ENCODE assay signal across 17 cellular contexts in the genomic region with DNA sequence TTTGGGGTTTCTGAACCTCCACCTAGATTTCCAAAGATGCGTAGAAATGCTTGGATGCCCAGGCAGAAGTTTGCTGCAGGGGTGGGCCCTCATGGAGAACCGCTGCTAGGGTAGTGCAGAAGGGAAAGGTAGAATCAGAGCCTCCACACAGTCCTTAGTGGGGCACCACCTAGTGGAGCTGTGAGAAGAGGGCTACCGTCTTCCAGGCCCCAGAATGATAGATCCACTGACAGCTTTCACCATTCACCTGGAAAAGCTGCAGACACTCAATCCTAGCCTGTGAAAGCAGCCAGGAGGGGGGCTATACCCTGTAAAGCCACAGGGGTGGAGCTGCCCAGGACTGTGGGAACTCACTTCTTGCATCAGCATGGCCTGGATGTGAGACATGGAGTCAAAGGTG. TPM values are rescaled to one million over a fixed set of nuclear protein-coding genes. Genes with fewer than 3 reads are reported as not detected.
DNase-seq lines count a peak whose midpoint lies in the region; ATAC-seq and TF ChIP-seq lines count a peak whose summit lies in the region.
"Had no signal": no experiment of that assay in that cellular context is flagged by ENCODE, and none has a peak within 500 bp of the region (broad histone marks: within the 10 kb centered on the region; RNA-seq: fewer than 3 reads in every experiment).

No MANE protein-coding gene starts in this region.

- H3K9me3 Mint-ChIP-seq in endothelial cell (ENCODE audit: unreplicated experiment): peaks cover 9% of the 10 kb centered on the region

- no peak overlapping the region for H3K27ac Mint-ChIP-seq in endothelial cell (ENCODE audit: unreplicated experiment)
- H3K27ac Mint-ChIP-seq: activated naive CD8-positive, alpha-beta T cell treated with anti-CD3 and anti-CD28 coated beads, Interleukin-2, amount 10 ng/mL, durations not matched to agents 7 days and 5 days had no signal

- no TSS peak for BruUV-seq in PC-3 (replicated peaks; lab: Mats Ljungman, UMichigan)

- no peaks in the 10 kb centered on the region for H4K20me1 ChIP-seq in PC-3 (ENCODE audit: low read length)

- no peak for DNase-seq in BE2C
- DNase-seq in PC-3: no peak
- no peak for DNase-seq in foreskin keratinocyte
- no peak for DNase-seq in HuH-7.5 (ENCODE audit: low spot score)
- no peak for DNase-seq in NCI-H510A treated with DMSO at 0.1 percent for 48 hours (lab: John Stamatoyannopoulos, UW)
- no peak for DNase-seq in endothelial cell (ENCODE audit: low spot score)
- DNase-seq: activated CD4-positive, alpha-beta T cell treated with anti-CD3 and anti-CD28 coated beads for 48 hours; activated naive CD8-positive, alpha-beta T cell treated with anti-CD3 and anti-CD28 coated beads, Interleukin-2, amount 10 ng/mL, durations not matched to agents 7 days and 5 days; C1 segment of cervical spinal cord; cerebellar nuclear complex; GM23248; heart left ventricle; KG1; NCI-H524 treated with DMSO at 0.1 percent for 48 hours had no signal

- H3K27me3 Mint-ChIP-seq in endothelial cell (ENCODE audit: unreplicated experiment): no peaks in the 10 kb centered on the region

- H2AFZ ChIP-seq in PC-3 (ENCODE audit: low read length): no peak overlapping the region
- H2AFZ ChIP-seq: GM23248 had no signal

- no peak overlapping the region for H3K27ac ChIP-seq in PC-3 (ENCODE audit: low read length)
- H3K27ac ChIP-seq in foreskin keratinocyte: no peak overlapping the region
- H3K27ac ChIP-seq: GM23248, heart left ventricle, prostate gland had no signal

- H3K36me3 ChIP-seq in BE2C (no peaks in the 10 kb centered on the region), PC-3 (ENCODE audit: low read depth, low read length) (no peaks in the 10 kb centered on the region)
- H3K36me3 ChIP-seq: heart left ventricle, prostate gland had no signal

- H3K9ac ChIP-seq in PC-3 (ENCODE audit: low read length): no peak overlapping the region
- H3K9ac ChIP-seq: GM23248 had no signal

- ATAC-seq in PC-3 (no peak), foreskin keratinocyte (no peak), GM18520 (IDR thresholded peaks at IDR 0.05; ENCODE audit: unreplicated experiment) (no peak)
- ATAC-seq: heart left ventricle had no signal

- H3K4me3 ChIP-seq in BE2C (ENCODE audit: low read depth, low read length) (no peak overlapping the region), GM12875 (ENCODE audit: low read depth, low read length) (no peak overlapping the region), PC-3 (ENCODE audit: low read length) (no peak overlapping the region)
- H3K4me3 ChIP-seq: GM23248, heart left ventricle, prostate gland had no signal

- H3K27me3 ChIP-seq in BE2C (no peaks in the 10 kb centered on the region), PC-3 (ENCODE audit: low read length) (no peaks in the 10 kb centered on the region), foreskin keratinocyte (no peaks in the 10 kb centered on the region)
- H3K27me3 ChIP-seq: heart left ventricle had no signal

- intact Hi-C loops in PC-3 (cut with micrococcal nuclease): no loop called here

- H3K4me1 Mint-ChIP-seq in endothelial cell (ENCODE audit: unreplicated experiment): no peaks in the 10 kb centered on the region

- H3F3A ChIP-seq in PC-3 (ENCODE audit: low read length, unreplicated experiment): no peaks in the 10 kb centered on the region

- TF ChIP-seq CTCF in BE2C (IDR thresholded peaks at IDR 0.05; ENCODE audit: low read depth, low read length): peak; percentile 40
- peak; percentile 31; the same call in 1 of the 2 replicates for TF ChIP-seq CTCF in GM12875 (IDR thresholded peaks at IDR 0.05; ENCODE audit: borderline replicate concordance, insufficient read depth, low read depth, low read length)
- TF ChIP-seq CTCF in PC-3 (conservative IDR thresholded peaks at IDR 0.05; ENCODE audit: low read depth, low read length): peak; percentile 23; the same call in 1 of the 2 replicates
- TF ChIP-seq CTCF in foreskin keratinocyte (conservative IDR thresholded peaks at IDR 0.05): peak; percentile 40
- TF ChIP-seq CTCF in endothelial cell (IDR thresholded peaks at IDR 0.05; ENCODE audit: unreplicated experiment): no peak

- no peaks in the 10 kb centered on the region for H3K9me3 ChIP-seq in BE2C
- H3K9me3 ChIP-seq in PC-3 (ENCODE audit: low read length): no peaks in the 10 kb centered on the region
- H3K9me3 ChIP-seq: prostate gland had no signal

- POLR2A ChIA-PET in PC-3 (lab: Charles Lee; ENCODE audit: unreplicated experiment): no interaction called here

- H3K4me2 ChIP-seq in PC-3 (ENCODE audit: low read length): no peak overlapping the region

- H3K4me3 Mint-ChIP-seq in endothelial cell (ENCODE audit: unreplicated experiment): no peak overlapping the region
- H3K4me3 Mint-ChIP-seq: activated naive CD8-positive, alpha-beta T cell treated with anti-CD3 and anti-CD28 coated beads, Interleukin-2, amount 10 ng/mL, durations not matched to agents 7 days and 5 days had no signal

- CTCF ChIA-PET in PC-3 (lab: Charles Lee): interaction anchor here (0.7 kb wide), 1 partner anchor 745 kb away, joined by 4 read pairs; no protein-coding TSS in a partner anchor

- no peaks in the 10 kb centered on the region for H3K9me2 ChIP-seq in PC-3 (replicated peaks; ENCODE audit: low read length)

- H3K4me1 ChIP-seq in BE2C (no peaks in the 10 kb centered on the region), PC-3 (ENCODE audit: insufficient read depth, low read length) (no peaks in the 10 kb centered on the region; the same call in 1 of the 2 replicates), foreskin keratinocyte (peaks cover 10% of the 10 kb centered on the region)
- H3K4me1 ChIP-seq: heart left ventricle, prostate gland had no signal

- no peaks in the 10 kb centered on the region for H3K79me2 ChIP-seq in PC-3 (ENCODE audit: low read length)

- H3K36me3 Mint-ChIP-seq in endothelial cell (ENCODE audit: low read depth, unreplicated experiment): peaks cover 17% of the 10 kb centered on the region

RNA-seq across cellular contexts. Expression of gene HSDL2, which starts 13.3 kb away (rescaled TPM):
- 12.5 TPM for polyA plus RNA-seq in BE2C (2012; ENCODE audit: insufficient read depth, insufficient read length, low read depth)
- total RNA-seq in PC-3 (2014; rRNA removed): 24.6 and 37.0 TPM in 2 replicates
- total RNA-seq in foreskin keratinocyte: 23.1 and 25.5 TPM in 2 replicates
- 11.5 and 13.1 TPM in 2 replicates for polyA plus RNA-seq in foreskin keratinocyte
- 7.9 TPM for total RNA-seq in endothelial cell (ENCODE audit: unreplicated experiment)

RNA-seq across cellular contexts. Expression of gene PTBP3, which starts 33.2 kb away (rescaled TPM):
- polyA plus RNA-seq in BE2C (2012; ENCODE audit: insufficient read depth, insufficient read length, low read depth): 3.9 TPM
- total RNA-seq in PC-3 (2014; rRNA removed) (23.2 and 25.0 TPM in 2 replicates), foreskin keratinocyte (62.1 and 67.8 TPM in 2 replicates), endothelial cell (ENCODE audit: unreplicated experiment) (94.0 TPM)
- polyA plus RNA-seq in foreskin keratinocyte: 11.2 and 14.7 TPM in 2 replicates
